In genomic region chr15:38611228-38611627, GRCh38 we compare ENCODE assay signal across 12 cellular contexts. TPM values are rescaled to one million over a fixed set of nuclear protein-coding genes. Genes with fewer than 3 reads are reported as not detected.
DNase-seq lines count a peak whose midpoint lies in the region; ATAC-seq and TF ChIP-seq lines count a peak whose summit lies in the region.
"Had no signal": no experiment of that assay in that cellular context is flagged by ENCODE, and none has a peak within 500 bp of the region (broad histone marks: within the 10 kb centered on the region; RNA-seq: fewer than 3 reads in every experiment).

No MANE protein-coding gene starts in this region.

- H3K27ac Mint-ChIP-seq in activated CD4-positive, alpha-beta memory T cell treated with anti-CD3 and anti-CD28 coated beads, Interleukin-2, amount 10 ng/mL, durations not matched to agents 7 days and 5 days = peak overlapping the region; percentile 99
- peak overlapping the region; percentile 84 to 90 for H3K27ac Mint-ChIP-seq in effector memory CD8-positive, alpha-beta T cell

- H3K4me1 ChIP-seq in BE2C = no peaks in the 10 kb centered on the region
- H3K4me1 ChIP-seq: parathyroid adenoma had no signal

- peaks cover 16% of the 10 kb centered on the region for H3K27me3 ChIP-seq in BE2C

- H3K4me1 Mint-ChIP-seq in activated CD4-positive, alpha-beta memory T cell treated with anti-CD3 and anti-CD28 coated beads, Interleukin-2, amount 10 ng/mL, durations not matched to agents 7 days and 5 days = peaks cover 66% of the 10 kb centered on the region
- peaks cover 45 to 54% of the 10 kb centered on the region in 2 donors for H3K4me1 Mint-ChIP-seq in effector memory CD8-positive, alpha-beta T cell (ENCODE audit: low read depth in 2 of 2)

- CTCF ChIA-PET in activated CD4-positive, alpha-beta memory T cell treated with anti-CD3 and anti-CD28 coated beads, Interleukin-2, amount 10 ng/mL, durations not matched to agents 7 days and 5 days (lab: Charles Lee) = interaction anchor here (1.1 to 10.7 kb wide), 14 partner anchors 15 to 90 kb away, joined by 3 to 99 read pairs (median 8); partner anchors contain the start of gene RASGRP1

- ATAC-seq in effector memory CD8-positive, alpha-beta T cell (replicated peaks) = peak; percentile 89
- ATAC-seq: left ventricle myocardium superior had no signal

- H3K9me3 Mint-ChIP-seq in activated CD4-positive, alpha-beta memory T cell treated with anti-CD3 and anti-CD28 coated beads, Interleukin-2, amount 10 ng/mL, durations not matched to agents 7 days and 5 days = peaks cover 8% of the 10 kb centered on the region
- H3K9me3 Mint-ChIP-seq in effector memory CD8-positive, alpha-beta T cell = no peaks in the 10 kb centered on the region

- POLR2A ChIA-PET in activated CD4-positive, alpha-beta memory T cell treated with anti-CD3 and anti-CD28 coated beads, Interleukin-2, amount 10 ng/mL, durations not matched to agents 7 days and 5 days (lab: Charles Lee) = interaction anchor here (0.8 to 9.8 kb wide), 25 partner anchors 10 to 1172 kb away, joined by 3 to 243 read pairs (median 6); partner anchors contain the start of genes FAM98B and RASGRP1

- H3K36me3 ChIP-seq in BE2C = no peaks in the 10 kb centered on the region

- H3K36me3 Mint-ChIP-seq in activated CD4-positive, alpha-beta memory T cell treated with anti-CD3 and anti-CD28 coated beads, Interleukin-2, amount 10 ng/mL, durations not matched to agents 7 days and 5 days (ENCODE audit: low read depth) = peaks cover 17% of the 10 kb centered on the region
- H3K36me3 Mint-ChIP-seq in effector memory CD8-positive, alpha-beta T cell (ENCODE audit: insufficient read depth) = peaks cover 3% of the 10 kb centered on the region

- H3K9me3 ChIP-seq in BE2C = no peaks in the 10 kb centered on the region

- peak overlapping the region; percentile 61 for H3K4me3 Mint-ChIP-seq in activated CD4-positive, alpha-beta memory T cell treated with anti-CD3 and anti-CD28 coated beads, Interleukin-2, amount 10 ng/mL, durations not matched to agents 7 days and 5 days
- peak overlapping the region; percentile 59 to 71 for H3K4me3 Mint-ChIP-seq in effector memory CD8-positive, alpha-beta T cell

- DNase-seq in NK-92 treated with Interleukin-12 subunit alpha and Interleukin-12 subunit beta, amount 100 ng/mL, for 24 hours (lab: John Stamatoyannopoulos, UW) = peak; percentile 57
- DNase-seq in NK-92 (lab: John Stamatoyannopoulos, UW; ENCODE audit: unreplicated experiment) = no peak
- peak; percentile 70 for DNase-seq in activated CD4-positive, alpha-beta memory T cell treated with anti-CD3 and anti-CD28 coated beads, Interleukin-2, amount 10 ng/mL, durations not matched to agents 7 days and 5 days
- DNase-seq in effector memory CD8-positive, alpha-beta T cell = peak; percentile 33 to 45 (median 33)
- DNase-seq in stimulated activated CD8-positive, alpha-beta memory T cell treated with anti-CD3 and anti-CD28 coated beads, Interleukin-7, amount 100 ng/mL, for 24 hours (ENCODE audit: low read depth) = peak; percentile 15
- DNase-seq in DMS53 (lab: John Stamatoyannopoulos, UW) = no peak
- no peak for DNase-seq in cortex of kidney (lab: John Stamatoyannopoulos, UW)
- no peak for DNase-seq in BE2C
- DNase-seq: amniotic stem cell, EL, left ventricle myocardium superior had no signal

- H3K27me3 Mint-ChIP-seq in activated CD4-positive, alpha-beta memory T cell treated with anti-CD3 and anti-CD28 coated beads, Interleukin-2, amount 10 ng/mL, durations not matched to agents 7 days and 5 days = no peaks in the 10 kb centered on the region
- no peaks in the 10 kb centered on the region for H3K27me3 Mint-ChIP-seq in effector memory CD8-positive, alpha-beta T cell

- H3K4me3 ChIP-seq in BE2C (ENCODE audit: low read depth, low read length) = no peak overlapping the region

- TF ChIP-seq CTCF in BE2C (IDR thresholded peaks at IDR 0.05; ENCODE audit: low read depth, low read length) = no peak

RNA-seq across cellular contexts. Expression of gene RASGRP1, which starts 46.6 kb away (rescaled TPM):
- total RNA-seq in activated CD4-positive, alpha-beta memory T cell treated with anti-CD3 and anti-CD28 coated beads, Interleukin-2, amount 10 ng/mL, durations not matched to agents 7 days and 5 days = 100 to 1,000 TPM; 200 to 208 TPM
- 1.6 TPM for polyA plus RNA-seq in BE2C (2012; ENCODE audit: insufficient read depth, insufficient read length, low read depth)

Comparison
In these comparisons a context has a peak if more than half of its experiments do, and no peak if none do; other contexts are left out.
1. DNase-seq: peak in NK-92 treated with Interleukin-12 subunit alpha and Interleukin-12 subunit beta, amount 100 ng/mL, for 24 hours (single experiment), activated CD4-positive, alpha-beta memory T cell treated with anti-CD3 and anti-CD28 coated beads, Interleukin-2, amount 10 ng/mL, durations not matched to agents 7 days and 5 days (single experiment), effector memory CD8-positive, alpha-beta T cell (3 of 3) and stimulated activated CD8-positive, alpha-beta memory T cell treated with anti-CD3 and anti-CD28 coated beads, Interleukin-7, amount 100 ng/mL, for 24 hours (single experiment); none in NK-92 (single experiment), DMS53 (single experiment), cortex of kidney (single experiment) and BE2C (single experiment).